Comparison of ENCODE assay signal across 1 cellular context in the genomic region with DNA sequence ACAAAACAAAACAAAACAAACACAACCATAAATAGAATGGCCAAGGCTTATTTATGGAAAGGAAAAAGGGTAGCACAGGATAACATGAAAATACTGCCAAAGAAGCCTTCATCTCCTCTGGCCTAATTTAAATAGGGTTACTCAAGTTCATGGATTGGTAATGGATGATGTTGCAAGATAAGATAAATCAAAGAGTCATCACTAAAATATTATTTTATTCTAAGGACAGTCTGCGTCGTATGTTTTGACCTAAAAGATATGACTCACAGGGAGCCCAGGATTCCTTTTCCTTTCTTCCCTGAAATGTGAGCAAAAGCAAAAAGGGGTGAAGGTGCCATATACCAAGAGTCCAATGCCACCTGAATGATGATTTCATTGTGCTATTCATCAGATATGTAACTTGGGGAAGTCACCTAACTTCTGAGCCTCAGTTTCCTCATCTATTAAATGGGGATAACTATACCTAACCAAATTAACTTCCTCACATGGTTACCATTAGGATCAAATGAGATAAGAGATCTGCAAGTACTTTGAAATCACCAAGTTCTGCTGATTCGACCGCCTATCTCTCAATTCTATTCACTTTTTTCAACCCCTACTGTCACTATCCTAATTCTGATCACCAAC.
TF ChIP-seq lines count a peak whose summit lies in the region.

No MANE protein-coding gene starts in this region.

TF ChIP-seq in A549, 52 proteins besides CTCF, POLR2A, EP300 and RAD21 (continued from another document):
- TF ChIP-seq NPAS2 (CRISPR knock-in tag; IDR thresholded peaks at IDR 0.05; ENCODE audit: borderline replicate concordance) (no peak), FOXS1 (CRISPR knock-in tag; IDR thresholded peaks at IDR 0.05) (no peak), BHLHE40 (IDR thresholded peaks at IDR 0.05; ENCODE audit: low read depth, low read length) (no peak), MYC (IDR thresholded peaks at IDR 0.05; ENCODE audit: borderline replicate concordance, low read length) (no peak), KDM1A (IDR thresholded peaks at IDR 0.05; ENCODE audit: low read depth) (no peak), NR3C1 (IDR thresholded peaks at IDR 0.05) (no peak), JUNB (IDR thresholded peaks at IDR 0.05) (peak; percentile 96), RARB (CRISPR knock-in tag; IDR thresholded peaks at IDR 0.05) (no peak), ZSCAN20 (CRISPR knock-in tag; IDR thresholded peaks at IDR 0.05) (no peak), CHD4 (IDR thresholded peaks at IDR 0.05; ENCODE audit: borderline replicate concordance) (no peak), POLR2AphosphoS2 (conservative IDR thresholded peaks at IDR 0.05; ENCODE audit: low read length) (no peak), REST (IDR thresholded peaks at IDR 0.05) (no peak), GATA3 (IDR thresholded peaks at IDR 0.05; ENCODE audit: borderline replicate concordance) (peak; percentile 78), CBX2 (IDR thresholded peaks at IDR 0.05; ENCODE audit: borderline replicate concordance, low read depth) (no peak), PHF8 (IDR thresholded peaks at IDR 0.05; ENCODE audit: borderline replicate concordance, low read depth) (no peak), RCOR1 (IDR thresholded peaks at IDR 0.05; ENCODE audit: low read depth, low read length) (no peak), TP53 (CRISPR knock-in tag; IDR thresholded peaks at IDR 0.05) (no peak), RFX5 (IDR thresholded peaks at IDR 0.05) (no peak), EHF (CRISPR knock-in tag; IDR thresholded peaks at IDR 0.05) (no peak), HOXB13 (CRISPR knock-in tag; IDR thresholded peaks at IDR 0.05; ENCODE audit: low read depth) (no peak), SMC3 (IDR thresholded peaks at IDR 0.05) (0 out of 3 replicates have a peak, but pooled peaks have one; percentile 23), CEBPB (IDR thresholded peaks at IDR 0.05) (peak; percentile 90 to 91)
TF ChIP-seq in A549: peak in this region for 8.
